28 cellular contexts compared by ENCODE assay signal in the genomic region with DNA sequence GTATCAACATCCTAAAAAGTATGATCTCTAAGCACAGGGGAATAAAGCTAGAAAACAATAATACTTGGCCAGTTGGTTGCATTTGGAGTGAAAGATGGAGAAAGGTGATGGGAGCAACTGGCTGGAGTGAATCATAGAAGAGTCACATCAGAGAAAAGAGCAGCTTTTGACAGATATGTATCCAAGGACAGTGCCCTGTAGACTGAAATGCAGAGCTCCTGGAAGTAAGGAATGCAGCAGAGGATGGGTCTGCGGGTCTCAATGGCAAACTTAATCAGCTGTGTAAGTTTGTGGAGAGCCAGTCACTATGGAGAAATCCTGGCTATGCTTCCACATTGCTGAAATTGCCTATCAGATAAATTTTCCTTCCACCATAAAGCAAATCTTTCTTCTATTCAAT.
"Had no signal": no experiment of that assay in that cellular context is flagged by ENCODE, and none has a peak within 500 bp of the region (broad histone marks: within the 10 kb centered on the region; RNA-seq: fewer than 3 reads in every experiment).

No MANE protein-coding gene starts in this region.

- H3K36me3 Mint-ChIP-seq: activated CD8-positive, alpha-beta memory T cell treated with anti-CD3 and anti-CD28 coated beads, Interleukin-2, amount 10 ng/mL, durations not matched to agents 7 days and 5 days; activated naive CD4-positive, alpha-beta T cell treated with anti-CD3 and anti-CD28 coated beads, Interleukin-2, amount 10 ng/mL, durations not matched to agents 7 days and 5 days; activated naive CD8-positive, alpha-beta T cell had no signal

- H3K4me1 Mint-ChIP-seq: activated CD4-positive, alpha-beta memory T cell treated with anti-CD3 and anti-CD28 coated beads, Interleukin-2, amount 10 ng/mL, durations not matched to agents 7 days and 5 days; activated CD4-positive, alpha-beta T cell treated with anti-CD3 and anti-CD28 coated beads for 36 hours; activated CD8-positive, alpha-beta memory T cell treated with anti-CD3 and anti-CD28 coated beads, Interleukin-2, amount 10 ng/mL, durations not matched to agents 7 days and 5 days; activated naive CD4-positive, alpha-beta T cell treated with anti-CD3 and anti-CD28 coated beads, Interleukin-2, amount 10 ng/mL, durations not matched to agents 7 days and 5 days; activated naive CD8-positive, alpha-beta T cell treated with anti-CD3 and anti-CD28 coated beads, Interleukin-2, amount 50 U/mL, for 24 hours had no signal

- H3K27ac ChIP-seq: brain microvascular endothelial cell, RWPE1 had no signal

- H3K4me3 Mint-ChIP-seq: activated CD4-positive, alpha-beta memory T cell treated with anti-CD3 and anti-CD28 coated beads, Interleukin-2, amount 10 ng/mL, durations not matched to agents 7 days and 5 days; activated CD4-positive, alpha-beta T cell treated with anti-CD3 and anti-CD28 coated beads for 36 hours; activated CD8-positive, alpha-beta memory T cell treated with anti-CD3 and anti-CD28 coated beads, Interleukin-2, amount 10 ng/mL, durations not matched to agents 7 days and 5 days; activated naive CD4-positive, alpha-beta T cell treated with anti-CD3 and anti-CD28 coated beads, Interleukin-2, amount 10 ng/mL, durations not matched to agents 7 days and 5 days; activated naive CD8-positive, alpha-beta T cell; activated naive CD8-positive, alpha-beta T cell treated with anti-CD3 and anti-CD28 coated beads, Interleukin-2, amount 50 U/mL, for 24 hours; T-helper 1 cell treated with Interleukin-12 subunit alpha and Interleukin-12 subunit beta and Interleukin-4 antibody, amounts not matched to agents 30 μg/mL and 1 μg/mL, for 36 hours; T-helper 2 cell treated with Interferon-gamma antibody and Interleukin-4, amounts not matched to agents 5 μg/mL and 100 μg/mL, for 36 hours had no signal

- H3K36me3 ChIP-seq: brain microvascular endothelial cell had no signal

- H3K27ac Mint-ChIP-seq: activated CD4-positive, alpha-beta memory T cell treated with anti-CD3 and anti-CD28 coated beads, Interleukin-2, amount 10 ng/mL, durations not matched to agents 7 days and 5 days; activated CD4-positive, alpha-beta T cell treated with anti-CD3 and anti-CD28 coated beads for 36 hours; activated CD8-positive, alpha-beta memory T cell treated with anti-CD3 and anti-CD28 coated beads, Interleukin-2, amount 10 ng/mL, durations not matched to agents 7 days and 5 days; activated naive CD4-positive, alpha-beta T cell treated with anti-CD3 and anti-CD28 coated beads, Interleukin-2, amount 10 ng/mL, durations not matched to agents 7 days and 5 days; activated naive CD8-positive, alpha-beta T cell; activated naive CD8-positive, alpha-beta T cell treated with anti-CD3 and anti-CD28 coated beads, Interleukin-2, amount 50 U/mL, for 24 hours; T-helper 1 cell treated with Interleukin-12 subunit alpha and Interleukin-12 subunit beta and Interleukin-4 antibody, amounts not matched to agents 30 μg/mL and 1 μg/mL, for 36 hours; T-helper 2 cell treated with Interferon-gamma antibody and Interleukin-4, amounts not matched to agents 5 μg/mL and 100 μg/mL, for 36 hours had no signal

- H3K9me3 Mint-ChIP-seq: activated CD4-positive, alpha-beta memory T cell treated with anti-CD3 and anti-CD28 coated beads, Interleukin-2, amount 10 ng/mL, durations not matched to agents 7 days and 5 days; activated naive CD4-positive, alpha-beta T cell treated with anti-CD3 and anti-CD28 coated beads, Interleukin-2, amount 10 ng/mL, durations not matched to agents 7 days and 5 days; activated naive CD8-positive, alpha-beta T cell treated with anti-CD3 and anti-CD28 coated beads, Interleukin-2, amount 50 U/mL, for 24 hours; T-helper 1 cell treated with Interleukin-12 subunit alpha and Interleukin-12 subunit beta and Interleukin-4 antibody, amounts not matched to agents 30 μg/mL and 1 μg/mL, for 36 hours; T-helper 2 cell treated with Interferon-gamma antibody and Interleukin-4, amounts not matched to agents 5 μg/mL and 100 μg/mL, for 36 hours had no signal

- DNase-seq: activated CD4-positive, alpha-beta memory T cell treated with anti-CD3 and anti-CD28 coated beads, Interleukin-2, amount 10 ng/mL, durations not matched to agents 7 days and 5 days; activated CD4-positive, alpha-beta T cell treated with anti-CD3 and anti-CD28 coated beads for 36 hours; activated CD8-positive, alpha-beta memory T cell treated with anti-CD3 and anti-CD28 coated beads for 24 hours; activated CD8-positive, alpha-beta memory T cell treated with anti-CD3 and anti-CD28 coated beads, Interleukin-2, amount 10 ng/mL, durations not matched to agents 7 days and 5 days; activated CD8-positive, alpha-beta memory T cell treated with anti-CD3 and anti-CD28 coated beads, Interleukin-2, amount 50 U/mL, for 48 hours; activated effector memory CD4-positive, alpha-beta T cell treated with Interleukin-2 at 50 U/mL for 16 hours; activated naive CD4-positive, alpha-beta T cell treated with anti-CD3 and anti-CD28 coated beads, Interleukin-2, amount 10 ng/mL, durations not matched to agents 7 days and 5 days; activated naive CD8-positive, alpha-beta T cell treated with anti-CD3 and anti-CD28 coated beads, Interleukin-2, amount 50 U/mL, for 24 hours; activated T-cell treated with anti-CD3 and anti-CD28 coated beads, Interleukin-2, amount 50 U/mL, for 48 hours; anterior cingulate cortex; brain microvascular endothelial cell; central memory CD4-positive, alpha-beta T cell; Kasumi-1; MM.1S; NCI-H1092; NCI-H1436 treated with DMSO at 0.1 percent for 48 hours; NCI-H1694 treated with DMSO at 0.1 percent for 48 hours; NCI-H2029; NCI-H345; NCI-H524 treated with DMSO at 0.1 percent for 48 hours; SIG-M5 had no signal

- ATAC-seq: activated CD4-positive, alpha-beta T cell treated with anti-CD3 and anti-CD28 coated beads for 36 hours; activated CD4-positive, CD25-positive, alpha-beta regulatory T cell treated with anti-CD3 and anti-CD28 coated beads, Interleukin-2, amount 50 U/mL, for 24 hours; activated CD8-positive, alpha-beta memory T cell treated with anti-CD3 and anti-CD28 coated beads, Interleukin-2, amount 10 ng/mL, durations not matched to agents 7 days and 5 days; activated naive CD8-positive, alpha-beta T cell treated with anti-CD3 and anti-CD28 coated beads, Interleukin-2, amount 50 U/mL, for 24 hours; Panc1; Right ventricle myocardium inferior had no signal

- H3K27me3 ChIP-seq: brain microvascular endothelial cell had no signal
